11 cellular contexts compared by ENCODE assay signal in the genomic region with DNA sequence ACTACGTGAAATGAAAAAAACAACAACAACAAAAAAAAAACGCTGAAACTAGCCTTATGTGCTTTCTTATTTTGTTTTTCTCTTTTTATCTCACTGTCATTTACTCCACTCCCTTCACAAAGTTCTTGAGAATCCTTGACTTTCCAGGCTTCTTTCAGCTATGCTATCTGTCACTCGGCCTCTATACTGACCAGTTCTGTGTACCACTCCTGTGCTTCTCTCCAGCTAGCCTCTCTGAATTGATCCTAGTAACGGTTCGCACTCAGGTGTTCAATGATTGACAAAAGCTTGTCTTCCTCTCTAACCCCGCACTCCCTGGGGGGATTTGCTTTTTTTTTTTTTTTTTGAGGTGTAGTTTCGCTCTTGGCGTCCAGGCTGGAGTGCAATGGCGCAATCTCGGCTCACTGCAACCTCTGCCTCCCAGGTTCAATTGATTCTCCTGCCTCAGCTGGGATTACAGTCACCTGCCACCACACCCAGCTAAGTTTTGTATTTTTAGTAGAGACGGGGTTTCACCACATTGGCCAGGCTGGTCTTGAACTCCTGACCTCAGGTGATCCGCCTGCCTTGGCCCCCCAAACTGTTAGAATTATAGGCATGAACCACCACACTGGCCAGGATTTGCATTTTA. TPM values are rescaled to one million over a fixed set of nuclear protein-coding genes. Genes with fewer than 3 reads are reported as not detected.
"Had no signal": no experiment of that assay in that cellular context is flagged by ENCODE, and none has a peak within 500 bp of the region (broad histone marks: within the 10 kb centered on the region; RNA-seq: fewer than 3 reads in every experiment).

No MANE protein-coding gene starts in this region.

- H3K4me2 ChIP-seq: GM23338 had no signal

- H3K27ac ChIP-seq: HL-60 had no signal

- H3K36me3 ChIP-seq: HAP-1 had no signal

- H3K9me3 ChIP-seq: HAP-1 had no signal

- H3K4me1 ChIP-seq: HAP-1 had no signal

- H3K4me3 ChIP-seq: GM23338, HAP-1, K562 had no signal

- DNase-seq: H7, HFFc6, IMR-90, KG1 had no signal

- H2AFZ ChIP-seq: GM23338 had no signal

- FAIRE-seq: K562 had no signal

- ATAC-seq: GM23338, HCT116, K562 had no signal

RNA-seq across cellular contexts. Expression of a gene that starts 31.8 kb away (rescaled TPM):
- total RNA-seq: GM23338, H4, H7, HFFc6, HT1080, IMR-90, K562 had no signal
- polyA plus RNA-seq: GM23338, IMR-90, K562 had no signal
